Comparison of ENCODE assay signal across 13 cellular contexts in the genomic region with DNA sequence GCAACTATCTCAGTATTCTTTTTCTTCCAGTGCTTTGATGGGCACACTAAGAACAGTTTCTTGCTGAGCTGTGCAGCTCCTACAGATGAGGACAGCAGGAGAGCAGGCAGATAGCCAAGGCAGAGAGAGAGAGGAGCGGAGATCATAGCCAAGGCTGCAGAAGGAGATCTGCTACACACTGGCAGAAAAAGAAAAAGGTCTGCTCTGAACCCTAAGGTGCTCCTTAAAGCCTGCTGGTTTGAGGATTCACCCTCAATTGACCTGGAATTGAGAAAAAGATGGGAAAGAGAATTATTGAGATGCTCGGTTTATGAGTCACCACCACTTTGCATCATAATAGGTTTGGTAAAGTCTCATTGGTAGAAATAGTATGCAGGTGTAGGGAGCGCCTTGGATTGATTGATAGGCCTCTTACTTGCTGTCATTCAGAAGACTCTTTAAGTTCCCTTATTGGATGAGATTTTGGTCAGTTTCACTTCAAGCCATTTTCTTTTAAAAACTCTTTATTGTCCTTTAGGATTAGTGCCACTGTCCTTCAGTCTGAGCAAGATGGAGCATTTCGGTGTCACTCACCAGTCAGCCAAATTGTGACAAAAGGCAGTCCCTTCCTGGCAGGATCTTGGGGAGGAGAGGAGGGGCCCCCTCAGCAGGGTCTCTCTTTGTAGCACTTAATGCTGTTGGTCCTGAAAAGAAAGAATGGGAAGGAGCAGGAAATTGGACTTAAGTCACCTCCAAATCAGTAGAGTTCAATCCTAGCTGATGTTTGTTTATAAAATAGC.
DNase-seq lines count a peak whose midpoint lies in the region; ATAC-seq and TF ChIP-seq lines count a peak whose summit lies in the region.
"Had no signal": no experiment of that assay in that cellular context is flagged by ENCODE, and none has a peak within 500 bp of the region (broad histone marks: within the 10 kb centered on the region; RNA-seq: fewer than 3 reads in every experiment).

No MANE protein-coding gene starts in this region.

- H3K27ac ChIP-seq in left ventricle myocardium inferior (replicated peaks) = no peak overlapping the region

- no peaks in the 10 kb centered on the region for H3K27me3 ChIP-seq in left ventricle myocardium inferior (ENCODE audit: low read depth)
- H3K27me3 ChIP-seq: esophagus muscularis mucosa had no signal

- H3K9me3 ChIP-seq in left ventricle myocardium inferior (replicated peaks) = no peaks in the 10 kb centered on the region
- H3K9me3 ChIP-seq: esophagus muscularis mucosa had no signal

- H3K4me1 ChIP-seq in left ventricle myocardium inferior = peaks cover 11% of the 10 kb centered on the region

- TF ChIP-seq CTCF in WTC11 (IDR thresholded peaks at IDR 0.05) (no peak), left ventricle myocardium inferior (IDR thresholded peaks at IDR 0.05; ENCODE audit: borderline replicate concordance) (no peak)

- CTCF ChIA-PET in WTC11 (lab: Charles Lee) = no interaction called here

- H3K36me3 ChIP-seq in left ventricle myocardium inferior = no peaks in the 10 kb centered on the region
- H3K36me3 ChIP-seq: esophagus muscularis mucosa had no signal

- intact Hi-C loops in left ventricle myocardium inferior (cut with micrococcal nuclease) = no loop called here

- peaks cover 42% of the 10 kb centered on the region for H3K4me1 Mint-ChIP-seq in WTC11
- H3K4me1 Mint-ChIP-seq: IgD-negative memory B cell; stimulated activated naive CD8-positive, alpha-beta T cell treated with anti-CD3 and anti-CD28 coated beads, Interleukin-15, amount 100 ng/mL, for 72 hours had no signal

- H3K4me3 Mint-ChIP-seq in WTC11 = peak overlapping the region; percentile 24
- H3K4me3 Mint-ChIP-seq: IgD-negative memory B cell; stimulated activated naive CD8-positive, alpha-beta T cell treated with anti-CD3 and anti-CD28 coated beads, Interleukin-15, amount 100 ng/mL, for 72 hours had no signal

- no peaks in the 10 kb centered on the region for H3K9me3 Mint-ChIP-seq in WTC11
- H3K9me3 Mint-ChIP-seq: IgD-negative memory B cell; stimulated activated naive CD8-positive, alpha-beta T cell treated with anti-CD3 and anti-CD28 coated beads, Interleukin-15, amount 100 ng/mL, for 72 hours had no signal

- POLR2A ChIA-PET in WTC11 (lab: Charles Lee) = no interaction called here

- H3K4me3 ChIP-seq in left ventricle myocardium inferior = no peak overlapping the region
- H3K4me3 ChIP-seq: esophagus muscularis mucosa had no signal

- peak overlapping the region; percentile 92 for H3K27ac Mint-ChIP-seq in WTC11
- H3K27ac Mint-ChIP-seq: IgD-negative memory B cell had no signal

- H3K27me3 Mint-ChIP-seq in WTC11 (ENCODE audit: low read depth) = no peaks in the 10 kb centered on the region
- H3K27me3 Mint-ChIP-seq: stimulated activated naive CD8-positive, alpha-beta T cell treated with anti-CD3 and anti-CD28 coated beads, Interleukin-15, amount 100 ng/mL, for 72 hours had no signal

- no peaks in the 10 kb centered on the region for H3K36me3 Mint-ChIP-seq in WTC11
- H3K36me3 Mint-ChIP-seq: IgD-negative memory B cell had no signal

- DNase-seq in HK-2 (ENCODE audit: unreplicated experiment) (peak; percentile 6), WTC11 (ENCODE audit: low spot score) (peak; percentile 18), left ventricle myocardium inferior (peak; percentile 33), retina (peak; percentile 4), activated T-cell treated with anti-CD3 and anti-CD28 coated beads for 4 hours (no peak), D341Med (ENCODE audit: low spot score) (no peak)
- no peak for DNase-seq in activated CD4-positive, alpha-beta T cell treated with anti-CD3 and anti-CD28 coated beads for 1 hour
- no peak for DNase-seq in stimulated activated CD4-positive, alpha-beta T cell treated with anti-CD3 and anti-CD28 coated beads, Interleukin-2, amount 100 ng/mL, for 48 hours
- DNase-seq: activated CD8-positive, alpha-beta memory T cell treated with anti-CD3 and anti-CD28 coated beads, Interleukin-2, amount 50 U/mL, for 48 hours; SHP77; stimulated activated naive CD8-positive, alpha-beta T cell treated with anti-CD3 and anti-CD28 coated beads, Interleukin-15, amount 100 ng/mL, for 72 hours had no signal

- ATAC-seq in WTC11 = peak; percentile 84
- ATAC-seq: stimulated activated naive CD8-positive, alpha-beta T cell treated with anti-CD3 and anti-CD28 coated beads, Interleukin-15, amount 100 ng/mL, for 72 hours had no signal

TF ChIP-seq in WTC11, 78 proteins besides CTCF, POLR2A, EP300 and RAD21:
- TF ChIP-seq ZNF512 (CRISPR knock-in tag; IDR thresholded peaks at IDR 0.05; ENCODE audit: borderline replicate concordance) (no peak), RORB (CRISPR knock-in tag; IDR thresholded peaks at IDR 0.05) (no peak)
- TF ChIP-seq, protein P1, sequence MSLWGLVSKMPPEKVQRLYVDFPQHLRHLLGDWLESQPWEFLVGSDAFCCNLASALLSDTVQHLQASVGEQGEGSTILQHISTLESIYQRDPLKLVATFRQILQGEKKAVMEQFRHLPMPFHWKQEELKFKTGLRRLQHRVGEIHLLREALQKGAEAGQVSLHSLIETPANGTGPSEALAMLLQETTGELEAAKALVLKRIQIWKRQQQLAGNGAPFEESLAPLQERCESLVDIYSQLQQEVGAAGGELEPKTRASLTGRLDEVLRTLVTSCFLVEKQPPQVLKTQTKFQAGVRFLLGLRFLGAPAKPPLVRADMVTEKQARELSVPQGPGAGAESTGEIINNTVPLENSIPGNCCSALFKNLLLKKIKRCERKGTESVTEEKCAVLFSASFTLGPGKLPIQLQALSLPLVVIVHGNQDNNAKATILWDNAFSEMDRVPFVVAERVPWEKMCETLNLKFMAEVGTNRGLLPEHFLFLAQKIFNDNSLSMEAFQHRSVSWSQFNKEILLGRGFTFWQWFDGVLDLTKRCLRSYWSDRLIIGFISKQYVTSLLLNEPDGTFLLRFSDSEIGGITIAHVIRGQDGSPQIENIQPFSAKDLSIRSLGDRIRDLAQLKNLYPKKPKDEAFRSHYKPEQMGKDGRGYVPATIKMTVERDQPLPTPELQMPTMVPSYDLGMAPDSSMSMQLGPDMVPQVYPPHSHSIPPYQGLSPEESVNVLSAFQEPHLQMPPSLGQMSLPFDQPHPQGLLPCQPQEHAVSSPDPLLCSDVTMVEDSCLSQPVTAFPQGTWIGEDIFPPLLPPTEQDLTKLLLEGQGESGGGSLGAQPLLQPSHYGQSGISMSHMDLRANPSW (CRISPR knock-in tag; conservative IDR thresholded peaks at IDR 0.05; ENCODE audit: low read depth) = no peak

Comparison
In these comparisons a context has a peak if more than half of its experiments do, and no peak if none do; other contexts are left out.
1. DNase-seq: peak in HK-2 (single experiment), WTC11 (single experiment), left ventricle myocardium inferior (single experiment) and retina (single experiment); none in activated CD4-positive, alpha-beta T cell treated with anti-CD3 and anti-CD28 coated beads for 1 hour (single experiment), stimulated activated CD4-positive, alpha-beta T cell treated with anti-CD3 and anti-CD28 coated beads, Interleukin-2, amount 100 ng/mL, for 48 hours (0 of 2), activated T-cell treated with anti-CD3 and anti-CD28 coated beads for 4 hours (single experiment) and D341Med (single experiment).